ENCODE assay signal across 27 cellular contexts in genomic region chr7:113078321-113078720, GRCh38.
"Had no signal": no experiment of that assay in that cellular context is flagged by ENCODE, and none has a peak within 500 bp of the region (broad histone marks: within the 10 kb centered on the region; RNA-seq: fewer than 3 reads in every experiment).

No MANE protein-coding gene starts in this region.

- DNase-seq: activated CD4-positive, alpha-beta memory T cell treated with anti-CD3 and anti-CD28 coated beads, Interleukin-2, amount 10 ng/mL, durations not matched to agents 7 days and 5 days; activated CD4-positive, alpha-beta T cell treated with anti-CD3 and anti-CD28 coated beads for 1 hour; activated CD4-positive, alpha-beta T cell treated with anti-CD3 and anti-CD28 coated beads, Interleukin-2, amount 10 ng/mL, durations not matched to agents 7 days and 5 days; activated CD8-positive, alpha-beta memory T cell treated with anti-CD3 and anti-CD28 coated beads, Interleukin-2, amount 50 U/mL, for 48 hours; activated gamma-delta T cell treated with Interleukin-2 at 50 U/mL for 16 hours; activated T-cell treated with anti-CD3 and anti-CD28 coated beads, Interleukin-2, amount 50 U/mL, for 24 hours; endodermal cell; foreskin fibroblast; head of caudate nucleus; hippocampal formation; left cardiac atrium; midbrain; naive thymus-derived CD8-positive, alpha-beta T cell; occipital lobe; psoas muscle; stimulated activated CD4-positive, alpha-beta T cell treated with anti-CD3 and anti-CD28 coated beads, Interleukin-1b, Interleukin-23, amount 100 ng/mL, for 48 hours; stimulated activated CD4-positive, alpha-beta T cell treated with anti-CD3 and anti-CD28 coated beads, Interleukin-4, amount 100 ng/mL, for 4 hours; stimulated activated CD8-positive, alpha-beta memory T cell treated with anti-CD3 and anti-CD28 coated beads, Interleukin-4, amount 100 ng/mL, for 48 hours; stimulated activated naive B cell treated with anti-CD40 and anti-IgM and Interleukin-4, amounts not matched to agents 10 μg/mL and 1 μg/mL and 100 μg/mL, for 72 hours; stomach; T-helper 2 cell had no signal

- H3K36me3 Mint-ChIP-seq: activated naive CD4-positive, alpha-beta T cell treated with anti-CD3 and anti-CD28 coated beads, Interleukin-2, amount 50 U/mL, for 24 hours; naive thymus-derived CD8-positive, alpha-beta T cell; neural progenitor cell; stimulated activated naive B cell treated with anti-CD40 and anti-IgM and Interleukin-4, amounts not matched to agents 10 μg/mL and 1 μg/mL and 100 μg/mL, for 72 hours; WTC11 had no signal

- ATAC-seq: esophagus mucosa; left cardiac atrium; naive thymus-derived CD8-positive, alpha-beta T cell; psoas muscle; stimulated activated naive B cell treated with anti-CD40 and anti-IgM and Interleukin-4, amounts not matched to agents 10 μg/mL and 1 μg/mL and 100 μg/mL, for 72 hours; WTC11 had no signal

- H3K4me1 Mint-ChIP-seq: activated CD4-positive, alpha-beta memory T cell treated with anti-CD3 and anti-CD28 coated beads, Interleukin-2, amount 10 ng/mL, durations not matched to agents 7 days and 5 days; activated CD4-positive, alpha-beta T cell treated with anti-CD3 and anti-CD28 coated beads, Interleukin-2, amount 10 ng/mL, durations not matched to agents 7 days and 5 days; activated naive CD4-positive, alpha-beta T cell treated with anti-CD3 and anti-CD28 coated beads, Interleukin-2, amount 50 U/mL, for 24 hours; central memory CD8-positive, alpha-beta T cell; naive thymus-derived CD8-positive, alpha-beta T cell; stimulated activated naive B cell treated with anti-CD40 and anti-IgM and Interleukin-4, amounts not matched to agents 10 μg/mL and 1 μg/mL and 100 μg/mL, for 72 hours had no signal

- H3K27ac Mint-ChIP-seq: activated CD4-positive, alpha-beta memory T cell treated with anti-CD3 and anti-CD28 coated beads, Interleukin-2, amount 10 ng/mL, durations not matched to agents 7 days and 5 days; activated CD4-positive, alpha-beta T cell treated with anti-CD3 and anti-CD28 coated beads, Interleukin-2, amount 10 ng/mL, durations not matched to agents 7 days and 5 days; activated naive CD4-positive, alpha-beta T cell treated with anti-CD3 and anti-CD28 coated beads, Interleukin-2, amount 50 U/mL, for 24 hours; activated T-cell treated with anti-CD3 and anti-CD28 coated beads, Interleukin-2, amount 50 U/mL, for 24 hours; dendritic cell treated with granulocyte-macrophage colony-stimulating factor and Interleukin-4, amounts not matched to agents 40 ng/mL and 50 ng/mL, for 4 days; endodermal cell; naive thymus-derived CD8-positive, alpha-beta T cell; neural progenitor cell; stimulated activated naive B cell treated with anti-CD40 and anti-IgM and Interleukin-4, amounts not matched to agents 10 μg/mL and 1 μg/mL and 100 μg/mL, for 72 hours; WTC11 had no signal

- H3K4me3 Mint-ChIP-seq: activated CD4-positive, alpha-beta memory T cell treated with anti-CD3 and anti-CD28 coated beads, Interleukin-2, amount 10 ng/mL, durations not matched to agents 7 days and 5 days; activated CD4-positive, alpha-beta T cell treated with anti-CD3 and anti-CD28 coated beads, Interleukin-2, amount 10 ng/mL, durations not matched to agents 7 days and 5 days; activated naive CD4-positive, alpha-beta T cell treated with anti-CD3 and anti-CD28 coated beads, Interleukin-2, amount 50 U/mL, for 24 hours; activated T-cell treated with anti-CD3 and anti-CD28 coated beads, Interleukin-2, amount 50 U/mL, for 24 hours; central memory CD8-positive, alpha-beta T cell; dendritic cell treated with granulocyte-macrophage colony-stimulating factor and Interleukin-4, amounts not matched to agents 40 ng/mL and 50 ng/mL, for 4 days; endodermal cell; naive thymus-derived CD8-positive, alpha-beta T cell; neural progenitor cell; stimulated activated naive B cell treated with anti-CD40 and anti-IgM and Interleukin-4, amounts not matched to agents 10 μg/mL and 1 μg/mL and 100 μg/mL, for 72 hours; WTC11 had no signal

- H3K9me3 Mint-ChIP-seq: activated CD4-positive, alpha-beta memory T cell treated with anti-CD3 and anti-CD28 coated beads, Interleukin-2, amount 10 ng/mL, durations not matched to agents 7 days and 5 days; activated CD4-positive, alpha-beta T cell treated with anti-CD3 and anti-CD28 coated beads, Interleukin-2, amount 10 ng/mL, durations not matched to agents 7 days and 5 days; activated naive CD4-positive, alpha-beta T cell treated with anti-CD3 and anti-CD28 coated beads, Interleukin-2, amount 50 U/mL, for 24 hours; activated T-cell treated with anti-CD3 and anti-CD28 coated beads, Interleukin-2, amount 50 U/mL, for 24 hours; central memory CD8-positive, alpha-beta T cell; dendritic cell treated with granulocyte-macrophage colony-stimulating factor and Interleukin-4, amounts not matched to agents 40 ng/mL and 50 ng/mL, for 4 days; endodermal cell; naive thymus-derived CD8-positive, alpha-beta T cell; neural progenitor cell; stimulated activated naive B cell treated with anti-CD40 and anti-IgM and Interleukin-4, amounts not matched to agents 10 μg/mL and 1 μg/mL and 100 μg/mL, for 72 hours; WTC11 had no signal
